17 cellular contexts compared by ENCODE assay signal in genomic region chr1:168341576-168341975, GRCh38.
A peak's percentile ranks its signal among the peaks of the same experiment; 100 is the strongest.
DNase-seq lines count a peak whose midpoint lies in the region; ATAC-seq, FAIRE-seq and TF ChIP-seq lines count a peak whose summit lies in the region.
"Had no signal": no experiment of that assay in that cellular context is flagged by ENCODE, and none has a peak within 500 bp of the region (broad histone marks: within the 10 kb centered on the region; RNA-seq: fewer than 3 reads in every experiment).

No MANE protein-coding gene starts in this region.

- H3K4me2 ChIP-seq in GM12878 (ENCODE audit: control insufficient read depth, insufficient read depth): no peak overlapping the region; the same call in 1 of the 2 replicates

- H3K27ac ChIP-seq in GM12878 (ENCODE audit: control insufficient read depth, insufficient read depth) (no peak overlapping the region), A673 (ENCODE audit: low read depth, low read length, poor library complexity, severe bottlenecking) (no peak overlapping the region)
- H3K27ac ChIP-seq: VCaP had no signal

- no peak overlapping the region for H3K9ac ChIP-seq in GM12878 (ENCODE audit: control insufficient read depth, insufficient read depth, low read length)

- peaks cover 55 to 71% of the 10 kb centered on the region in 2 donors for H3K4me1 Mint-ChIP-seq in immature natural killer cell

- SMC1A ChIA-PET in GM12878 (lab: Charles Lee; ENCODE audit: uncharacterized antibody, unreplicated experiment): interaction anchor here (0.6 to 7.8 kb wide), 33 partner anchors 7 to 1340 kb away, joined by 3 to 239 read pairs (median 5); no protein-coding TSS in a partner anchor

- H3K27ac Mint-ChIP-seq in immature natural killer cell: peak overlapping the region; percentile 26 to 84 (median 44)

- TF ChIP-seq POLR2A in GM12878 (IDR thresholded peaks at IDR 0.05; ENCODE audit: low read depth, low read length): no peak

- no peak for FAIRE-seq in GM12878 (lab: Jason Lieb, UNC)
- FAIRE-seq: endometrium, HTR-8/SVneo had no signal

- H3K9me3 ChIP-seq in GM12878 (replicated peaks; ENCODE audit: control insufficient read depth, insufficient read depth, low read length) (no peaks in the 10 kb centered on the region; the same call in 2 of the 3 replicates), A673 (ENCODE audit: low read depth, low read length, poor library complexity, severe bottlenecking) (no peaks in the 10 kb centered on the region)

- CTCF ChIA-PET in GM12878 (lab: Yijun Ruan, JAX): interaction anchor here (0.6 to 7.7 kb wide), 43 partner anchors 8 to 1370 kb away, joined by 3 to 283 read pairs (median 8); partner anchors contain the start of gene SFT2D2
- CTCF ChIA-PET in A673 (lab: Charles Lee): interaction anchor here (1.1 to 1.3 kb wide), 2 partner anchors 8 to 102 kb away, joined by 3 read pairs; no protein-coding TSS in a partner anchor

- BruUV-seq in GM12878 (replicated peaks; lab: Mats Ljungman, UMichigan) (no TSS peak), A673 (replicated peaks; lab: Mats Ljungman, UMichigan) (no TSS peak)

- H3K79me2 ChIP-seq in GM12878 (ENCODE audit: control insufficient read depth, insufficient read depth, low read length): no peaks in the 10 kb centered on the region

- peaks cover 0 to 4% (median 0%) of the 10 kb centered on the region in 6 donors for H3K9me3 Mint-ChIP-seq in immature natural killer cell

- in situ Hi-C loops in GM12878 (cut with MboI): no loop called here

- RAD21 ChIA-PET in GM12878 (lab: Charles Lee; ENCODE audit: unreplicated experiment): interaction anchor here (0.7 to 5.8 kb wide), 28 partner anchors 23 to 1204 kb away, joined by 3 to 193 read pairs (median 13); no protein-coding TSS in a partner anchor

- H3K4me3 Mint-ChIP-seq in immature natural killer cell: peak overlapping the region; percentile 24 to 73 (median 63)

- POLR2A ChIA-PET in GM12878 (lab: Charles Lee): interaction anchor here (1.0 to 1.4 kb wide), 2 partner anchors 58 to 272 kb away, joined by 3 to 4 read pairs; no protein-coding TSS in a partner anchor
- POLR2A ChIA-PET in A673 (lab: Charles Lee; ENCODE audit: low non-redundant PET): no interaction called here

- no peak for TF ChIP-seq RAD21 in GM12878 (IDR thresholded peaks at IDR 0.05; ENCODE audit: insufficient read depth, low read depth, low read length)

- peaks cover 0 to 2% (median 2%) of the 10 kb centered on the region in 3 donors for H3K27me3 Mint-ChIP-seq in immature natural killer cell (ENCODE audit: low read depth in 3 of 3)

- WGBS in GM12878 (ENCODE audit: insufficient coverage, insufficient replicate concordance, low lambda C conversion rate, missing lambda C conversion rate): 42% methylated on average over 3 of the region's 3 CpGs

- no peak overlapping the region for H2AFZ ChIP-seq in GM12878 (ENCODE audit: control insufficient read depth, low read depth, low read length)

- no peaks in the 10 kb centered on the region for H4K20me1 ChIP-seq in GM12878 (ENCODE audit: control insufficient read depth, insufficient read depth)

- no peak for TF ChIP-seq CTCF in GM12878 (IDR thresholded peaks at IDR 0.05 in 2 of 3, conservative IDR thresholded peaks at IDR 0.05 in 1 of 3; ENCODE audit: control insufficient read depth in 2 of 3, extremely low read depth in 1 of 3, insufficient read depth in 1 of 3, low read depth in 3 of 3, low read length in 3 of 3)
- no peak for TF ChIP-seq CTCF in A673 (conservative IDR thresholded peaks at IDR 0.05; ENCODE audit: low read depth, low read length)

- peak; percentile 14; the same call in 1 of the 3 replicates for ATAC-seq in GM12878

- intact Hi-C loops in GM12878 (cut with micrococcal nuclease; ENCODE audit: unreplicated experiment) (loop anchor here (5.0 kb wide), 1 partner anchor 104 kb away; no protein-coding TSS in a partner anchor), A673 (cut with micrococcal nuclease; ENCODE audit: unreplicated experiment) (loop anchor here (5.0 to 10.0 kb wide), 2 partner anchors 231 to 1003 kb away; no protein-coding TSS in a partner anchor)

- H3K36me3 ChIP-seq in GM12878 (ENCODE audit: control insufficient read depth in 2 of 2, insufficient read depth in 2 of 2, low read length in 1 of 2) (no peaks in the 10 kb centered on the region), A673 (ENCODE audit: insufficient read depth, low read length, poor library complexity, severe bottlenecking) (no peaks in the 10 kb centered on the region)

- DNase-seq in EH (ENCODE audit: low read depth): peak; percentile 89
- peak; percentile 46 for DNase-seq in MV-4-11 (lab: John Stamatoyannopoulos, UW)
- DNase-seq in GM12878 (ENCODE audit: low read depth, low spot score): no peak
- no peak for DNase-seq in immature natural killer cell
- DNase-seq in A673 (ENCODE audit: low spot score): no peak
- no peak for DNase-seq in SHP77 treated with DMSO at 0.1 percent for 48 hours (lab: John Stamatoyannopoulos, UW)
- DNase-seq in stimulated activated CD8-positive, alpha-beta memory T cell treated with anti-CD3 and anti-CD28 coated beads, Interleukin-4, amount 100 ng/mL, for 48 hours: no peak
- no peak for DNase-seq in NCI-H345 (lab: John Stamatoyannopoulos, UW)
- DNase-seq: NCI-H1417 treated with DMSO at 0.1 percent for 48 hours; NCI-H748 treated with DMSO at 0.1 percent for 48 hours; SHP77; stimulated activated CD4-positive, alpha-beta T cell treated with anti-CD3 and anti-CD28 coated beads, Interleukin-12 subunit alpha, Interleukin-12 subunit beta, amount 100 ng/mL, for 4 hours had no signal

- no peak for TF ChIP-seq EP300 in GM12878 (IDR thresholded peaks at IDR 0.05; ENCODE audit: borderline replicate concordance in 1 of 2, control insufficient read depth in 1 of 2, low read depth in 2 of 2, low read length in 2 of 2)

- H3K4me3 ChIP-seq in GM12878: no peak overlapping the region
- no peak overlapping the region for H3K4me3 ChIP-seq in A673 (ENCODE audit: low read depth, low read length, poor library complexity, severe bottlenecking)
- H3K4me3 ChIP-seq: lung had no signal

- H3K4me1 ChIP-seq in GM12878 (ENCODE audit: control insufficient read depth, insufficient read depth, low read length) (peaks cover 10% of the 10 kb centered on the region), A673 (ENCODE audit: insufficient read depth, low read length, poor library complexity, severe bottlenecking) (no peaks in the 10 kb centered on the region)

- H3K36me3 Mint-ChIP-seq in immature natural killer cell: peaks cover 0 to 8% (median 3%) of the 10 kb centered on the region in 3 donors
- H3K36me3 Mint-ChIP-seq: brain had no signal

- H3K27me3 ChIP-seq in GM12878 (replicated peaks in 1 of 2; ENCODE audit: control insufficient read depth in 2 of 2, insufficient read depth in 2 of 2, low read length in 1 of 2) (no peaks in the 10 kb centered on the region), A673 (replicated peaks; ENCODE audit: insufficient read depth, low read depth, low read length, poor library complexity) (no peaks in the 10 kb centered on the region)

TF ChIP-seq in GM12878, 131 proteins besides CTCF, POLR2A, EP300 and RAD21 (continues in another document):
- TF ChIP-seq MXI1 (IDR thresholded peaks at IDR 0.05; ENCODE audit: low read depth, low read length): no peak
- no peak for TF ChIP-seq JUNB (IDR thresholded peaks at IDR 0.05)
- TF ChIP-seq ZNF687 (IDR thresholded peaks at IDR 0.05): no peak
- TF ChIP-seq RELA (IDR thresholded peaks at IDR 0.05; ENCODE audit: borderline replicate concordance, partially characterized antibody): no peak
- TF ChIP-seq ZBED1 (IDR thresholded peaks at IDR 0.05; ENCODE audit: borderline replicate concordance): no peak
- TF ChIP-seq SREBF1 (IDR thresholded peaks at IDR 0.05; ENCODE audit: low read length): no peak
- TF ChIP-seq HDAC6 (IDR thresholded peaks at IDR 0.05; ENCODE audit: unreplicated experiment): no peak

Comparison
In these comparisons a context has a peak if more than half of its experiments do, and no peak if none do; other contexts are left out.
1. DNase-seq: peak in EH (single experiment) and MV-4-11 (single experiment); none in GM12878 (single experiment), immature natural killer cell (0 of 3), A673 (single experiment), SHP77 treated with DMSO at 0.1 percent for 48 hours (single experiment), stimulated activated CD8-positive, alpha-beta memory T cell treated with anti-CD3 and anti-CD28 coated beads, Interleukin-4, amount 100 ng/mL, for 48 hours (single experiment) and NCI-H345 (single experiment).